1 cellular context compared by ENCODE assay signal in the genomic region with DNA sequence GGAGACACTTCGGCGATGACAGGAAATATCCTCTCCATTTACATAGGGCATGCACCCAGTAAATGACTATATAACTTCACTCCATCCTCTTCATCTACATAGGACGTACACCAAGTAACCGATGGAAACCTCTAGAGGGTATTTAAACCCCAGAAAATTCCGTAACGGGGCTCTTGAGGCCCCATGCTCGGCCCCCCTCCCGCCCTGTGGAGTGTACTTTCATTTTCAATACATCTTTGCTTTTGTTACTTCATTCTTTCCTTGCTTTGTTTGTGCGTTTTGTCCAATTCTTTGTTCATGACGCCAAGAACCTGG.
TF ChIP-seq lines count a peak whose summit lies in the region.

No MANE protein-coding gene starts in this region.

TF ChIP-seq in IMR-90, 13 proteins besides CTCF, POLR2A, EP300 and RAD21 (continued from another document):
- TF ChIP-seq, protein P1, sequence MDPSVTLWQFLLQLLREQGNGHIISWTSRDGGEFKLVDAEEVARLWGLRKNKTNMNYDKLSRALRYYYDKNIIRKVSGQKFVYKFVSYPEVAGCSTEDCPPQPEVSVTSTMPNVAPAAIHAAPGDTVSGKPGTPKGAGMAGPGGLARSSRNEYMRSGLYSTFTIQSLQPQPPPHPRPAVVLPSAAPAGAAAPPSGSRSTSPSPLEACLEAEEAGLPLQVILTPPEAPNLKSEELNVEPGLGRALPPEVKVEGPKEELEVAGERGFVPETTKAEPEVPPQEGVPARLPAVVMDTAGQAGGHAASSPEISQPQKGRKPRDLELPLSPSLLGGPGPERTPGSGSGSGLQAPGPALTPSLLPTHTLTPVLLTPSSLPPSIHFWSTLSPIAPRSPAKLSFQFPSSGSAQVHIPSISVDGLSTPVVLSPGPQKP (IDR thresholded peaks at IDR 0.05; ENCODE audit: borderline replicate concordance, low read depth, low read length): no peak
- TF ChIP-seq MAZ (IDR thresholded peaks at IDR 0.05; ENCODE audit: borderline replicate concordance, low read depth, low read length) (no peak), BHLHE40 (IDR thresholded peaks at IDR 0.05; ENCODE audit: low read depth, low read length) (no peak), FOS (IDR thresholded peaks at IDR 0.05; ENCODE audit: low read depth, low read length) (no peak)
